1 cellular context compared by ENCODE assay signal in the genomic region with DNA sequence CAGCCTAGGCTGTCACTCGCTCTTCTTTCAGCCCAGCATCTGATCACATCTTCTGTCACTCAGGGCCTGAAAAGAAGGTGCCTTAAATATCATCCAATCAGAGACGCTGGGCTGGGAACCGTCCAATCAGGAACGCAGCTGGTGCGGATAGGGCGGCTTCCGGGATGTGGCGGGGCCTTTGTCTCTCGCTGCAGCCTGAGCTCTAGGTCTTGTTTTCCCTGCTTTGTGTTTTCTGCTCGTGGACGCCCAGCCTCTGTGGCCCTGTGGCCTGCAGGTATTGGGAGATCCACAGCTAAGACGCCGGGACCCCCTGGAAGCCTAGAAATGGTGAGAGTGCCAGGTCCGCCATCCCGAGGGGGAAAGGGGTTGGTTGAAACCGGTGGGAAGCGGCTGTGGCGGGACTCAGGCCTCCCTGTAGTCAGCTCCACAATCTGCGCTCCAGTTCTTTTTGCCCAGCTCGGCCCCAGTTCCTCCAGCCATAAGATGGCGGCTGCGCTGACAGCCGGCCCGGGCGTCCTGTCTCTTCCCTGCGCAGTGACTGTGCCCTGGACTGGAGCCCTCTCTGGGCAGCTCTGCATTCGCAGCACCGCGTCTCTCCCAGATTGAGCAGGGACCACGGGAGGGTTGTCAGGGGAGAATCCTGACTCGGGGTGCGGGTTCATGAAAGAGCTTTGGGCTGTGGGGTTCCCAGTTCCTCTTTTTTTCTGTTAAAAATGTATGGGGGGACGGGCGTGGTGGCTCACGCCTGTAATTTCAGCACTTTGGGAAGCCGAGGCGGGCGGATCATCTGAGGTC.
TF ChIP-seq lines count a peak whose summit lies in the region.

TSS of gene ZNF85 (plus strand) at position 175 of the 795 bp plus-strand sequence. CDS start at position 325, 150 bp downstream.

TF ChIP-seq in HEK293, 187 proteins besides CTCF, POLR2A, EP300 and RAD21 (continued from another document and continues in another):
- TF ChIP-seq TSHZ1 (tag by site-specific recombination; IDR thresholded peaks at IDR 0.05; ENCODE audit: borderline replicate concordance) (no peak), ZNF624 (tag by site-specific recombination; IDR thresholded peaks at IDR 0.05) (no peak), ZSCAN16 (tag by site-specific recombination; IDR thresholded peaks at IDR 0.05) (no peak), ZBTB17 (tag by site-specific recombination; IDR thresholded peaks at IDR 0.05) (peak; percentile 65; the same call in 1 of the 2 replicates), ZNF510 (tag by site-specific recombination; IDR thresholded peaks at IDR 0.05; ENCODE audit: insufficient replicate concordance) (no peak), ZNF571 (tag by site-specific recombination; IDR thresholded peaks at IDR 0.05) (no peak), EGR2 (tag by site-specific recombination; IDR thresholded peaks at IDR 0.05; ENCODE audit: low read depth) (no peak), ZNF175 (tag by site-specific recombination; IDR thresholded peaks at IDR 0.05) (no peak), SCRT1 (tag by site-specific recombination; IDR thresholded peaks at IDR 0.05; ENCODE audit: borderline replicate concordance) (no peak), ZNF660 (tag by site-specific recombination; IDR thresholded peaks at IDR 0.05) (no peak), ZNF654 (tag by site-specific recombination; IDR thresholded peaks at IDR 0.05; ENCODE audit: low read depth) (no peak), ZSCAN23 (tag by site-specific recombination; IDR thresholded peaks at IDR 0.05) (no peak), ZNF311 (tag by site-specific recombination; IDR thresholded peaks at IDR 0.05; ENCODE audit: borderline replicate concordance) (no peak), ZNF529 (tag by site-specific recombination; IDR thresholded peaks at IDR 0.05; ENCODE audit: insufficient replicate concordance) (no peak), ZNF548 (tag by site-specific recombination; IDR thresholded peaks at IDR 0.05) (no peak), ZNF366 (tag by site-specific recombination; conservative IDR thresholded peaks at IDR 0.05) (peak; percentile 31; the same call in 1 of the 2 replicates), ZNF704 (tag by site-specific recombination; IDR thresholded peaks at IDR 0.05) (no peak), SP2 (tag by site-specific recombination; IDR thresholded peaks at IDR 0.05) (peak; percentile 88), ZNF394 (tag by site-specific recombination; IDR thresholded peaks at IDR 0.05; ENCODE audit: borderline replicate concordance) (no peak), ZNF335 (tag by site-specific recombination; conservative IDR thresholded peaks at IDR 0.05) (peak; percentile 82), WT1 (tag by site-specific recombination; IDR thresholded peaks at IDR 0.05) (no peak), KLF7 (tag by site-specific recombination; IDR thresholded peaks at IDR 0.05; ENCODE audit: borderline replicate concordance) (no peak), ZNF830 (tag by site-specific recombination; IDR thresholded peaks at IDR 0.05; ENCODE audit: low read depth) (no peak), ZBTB48 (tag by site-specific recombination; IDR thresholded peaks at IDR 0.05) (peak; percentile 55; the same call in 1 of the 2 replicates), SP7 (tag by site-specific recombination; IDR thresholded peaks at IDR 0.05) (0 out of 2 replicates have a peak, but pooled peaks have one; percentile 39), AEBP2 (tag by site-specific recombination; IDR thresholded peaks at IDR 0.05; ENCODE audit: borderline replicate concordance) (no peak), ZNF114 (tag by site-specific recombination; IDR thresholded peaks at IDR 0.05) (no peak), ZNF585B (tag by site-specific recombination; IDR thresholded peaks at IDR 0.05) (no peak), KLF9 (tag by site-specific recombination; IDR thresholded peaks at IDR 0.05; ENCODE audit: low read depth) (no peak), ZBTB20 (tag by site-specific recombination; IDR thresholded peaks at IDR 0.05) (no peak; the same call in 1 of the 2 replicates), ZSCAN18 (tag by site-specific recombination; IDR thresholded peaks at IDR 0.05) (no peak), ZNF501 (tag by site-specific recombination; IDR thresholded peaks at IDR 0.05) (no peak), OSR2 (tag by site-specific recombination; IDR thresholded peaks at IDR 0.05) (no peak), ZBTB8A (tag by site-specific recombination; IDR thresholded peaks at IDR 0.05) (0 out of 2 replicates have a peak, but pooled peaks have one; percentile 27), ZNF341 (tag by site-specific recombination; IDR thresholded peaks at IDR 0.05; ENCODE audit: low read depth) (peak; percentile 34; the same call in 1 of the 2 replicates), ZNF274 (IDR thresholded peaks at IDR 0.05; ENCODE audit: low read length) (no peak), ZNF274 (tag by site-specific recombination; IDR thresholded peaks at IDR 0.05; ENCODE audit: borderline replicate concordance) (no peak)
- TF ChIP-seq, protein P1, sequence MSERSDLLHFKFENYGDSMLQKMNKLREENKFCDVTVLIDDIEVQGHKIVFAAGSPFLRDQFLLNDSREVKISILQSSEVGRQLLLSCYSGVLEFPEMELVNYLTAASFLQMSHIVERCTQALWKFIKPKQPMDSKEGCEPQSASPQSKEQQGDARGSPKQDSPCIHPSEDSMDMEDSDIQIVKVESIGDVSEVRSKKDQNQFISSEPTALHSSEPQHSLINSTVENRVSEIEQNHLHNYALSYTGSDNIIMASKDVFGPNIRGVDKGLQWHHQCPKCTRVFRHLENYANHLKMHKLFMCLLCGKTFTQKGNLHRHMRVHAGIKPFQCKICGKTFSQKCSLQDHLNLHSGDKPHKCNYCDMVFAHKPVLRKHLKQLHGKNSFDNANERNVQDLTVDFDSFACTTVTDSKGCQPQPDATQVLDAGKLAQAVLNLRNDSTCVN (tag by site-specific recombination; optimal IDR thresholded peaks at IDR 0.05) = peak; percentile 22
- TF ChIP-seq, protein P2, sequence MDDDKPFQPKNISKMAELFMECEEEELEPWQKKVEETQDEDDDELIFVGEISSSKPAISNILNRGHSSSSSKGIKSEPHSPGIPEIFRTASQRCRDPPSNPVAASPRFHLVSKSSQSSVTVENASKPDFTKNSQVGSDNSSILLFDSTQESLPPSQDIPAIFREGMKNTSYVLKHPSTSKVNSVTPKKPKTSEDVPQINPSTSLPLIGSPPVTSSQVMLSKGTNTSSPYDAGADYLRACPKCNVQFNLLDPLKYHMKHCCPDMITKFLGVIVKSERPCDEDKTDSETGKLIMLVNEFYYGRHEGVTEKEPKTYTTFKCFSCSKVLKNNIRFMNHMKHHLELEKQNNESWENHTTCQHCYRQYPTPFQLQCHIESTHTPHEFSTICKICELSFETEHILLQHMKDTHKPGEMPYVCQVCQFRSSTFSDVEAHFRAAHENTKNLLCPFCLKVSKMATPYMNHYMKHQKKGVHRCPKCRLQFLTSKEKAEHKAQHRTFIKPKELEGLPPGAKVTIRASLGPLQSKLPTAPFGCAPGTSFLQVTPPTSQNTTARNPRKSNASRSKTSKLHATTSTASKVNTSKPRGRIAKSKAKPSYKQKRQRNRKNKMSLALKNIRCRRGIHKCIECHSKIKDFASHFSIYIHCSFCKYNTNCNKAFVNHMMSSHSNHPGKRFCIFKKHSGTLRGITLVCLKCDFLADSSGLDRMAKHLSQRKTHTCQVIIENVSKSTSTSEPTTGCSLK (tag by site-specific recombination; IDR thresholded peaks at IDR 0.05) = no peak
- TF ChIP-seq, protein P3, sequence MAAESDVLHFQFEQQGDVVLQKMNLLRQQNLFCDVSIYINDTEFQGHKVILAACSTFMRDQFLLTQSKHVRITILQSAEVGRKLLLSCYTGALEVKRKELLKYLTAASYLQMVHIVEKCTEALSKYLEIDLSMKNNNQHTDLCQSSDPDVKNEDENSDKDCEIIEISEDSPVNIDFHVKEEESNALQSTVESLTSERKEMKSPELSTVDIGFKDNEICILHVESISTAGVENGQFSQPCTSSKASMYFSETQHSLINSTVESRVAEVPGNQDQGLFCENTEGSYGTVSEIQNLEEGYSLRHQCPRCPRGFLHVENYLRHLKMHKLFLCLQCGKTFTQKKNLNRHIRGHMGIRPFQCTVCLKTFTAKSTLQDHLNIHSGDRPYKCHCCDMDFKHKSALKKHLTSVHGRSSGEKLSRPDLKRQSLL (tag by site-specific recombination; IDR thresholded peaks at IDR 0.05) = peak; percentile 81; the same call in 1 of the 2 replicates
- TF ChIP-seq, protein P4, sequence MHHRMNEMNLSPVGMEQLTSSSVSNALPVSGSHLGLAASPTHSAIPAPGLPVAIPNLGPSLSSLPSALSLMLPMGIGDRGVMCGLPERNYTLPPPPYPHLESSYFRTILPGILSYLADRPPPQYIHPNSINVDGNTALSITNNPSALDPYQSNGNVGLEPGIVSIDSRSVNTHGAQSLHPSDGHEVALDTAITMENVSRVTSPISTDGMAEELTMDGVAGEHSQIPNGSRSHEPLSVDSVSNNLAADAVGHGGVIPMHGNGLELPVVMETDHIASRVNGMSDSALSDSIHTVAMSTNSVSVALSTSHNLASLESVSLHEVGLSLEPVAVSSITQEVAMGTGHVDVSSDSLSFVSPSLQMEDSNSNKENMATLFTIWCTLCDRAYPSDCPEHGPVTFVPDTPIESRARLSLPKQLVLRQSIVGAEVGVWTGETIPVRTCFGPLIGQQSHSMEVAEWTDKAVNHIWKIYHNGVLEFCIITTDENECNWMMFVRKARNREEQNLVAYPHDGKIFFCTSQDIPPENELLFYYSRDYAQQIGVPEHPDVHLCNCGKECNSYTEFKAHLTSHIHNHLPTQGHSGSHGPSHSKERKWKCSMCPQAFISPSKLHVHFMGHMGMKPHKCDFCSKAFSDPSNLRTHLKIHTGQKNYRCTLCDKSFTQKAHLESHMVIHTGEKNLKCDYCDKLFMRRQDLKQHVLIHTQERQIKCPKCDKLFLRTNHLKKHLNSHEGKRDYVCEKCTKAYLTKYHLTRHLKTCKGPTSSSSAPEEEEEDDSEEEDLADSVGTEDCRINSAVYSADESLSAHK (tag by site-specific recombination; IDR thresholded peaks at IDR 0.05) = no peak
- TF ChIP-seq, protein P5, sequence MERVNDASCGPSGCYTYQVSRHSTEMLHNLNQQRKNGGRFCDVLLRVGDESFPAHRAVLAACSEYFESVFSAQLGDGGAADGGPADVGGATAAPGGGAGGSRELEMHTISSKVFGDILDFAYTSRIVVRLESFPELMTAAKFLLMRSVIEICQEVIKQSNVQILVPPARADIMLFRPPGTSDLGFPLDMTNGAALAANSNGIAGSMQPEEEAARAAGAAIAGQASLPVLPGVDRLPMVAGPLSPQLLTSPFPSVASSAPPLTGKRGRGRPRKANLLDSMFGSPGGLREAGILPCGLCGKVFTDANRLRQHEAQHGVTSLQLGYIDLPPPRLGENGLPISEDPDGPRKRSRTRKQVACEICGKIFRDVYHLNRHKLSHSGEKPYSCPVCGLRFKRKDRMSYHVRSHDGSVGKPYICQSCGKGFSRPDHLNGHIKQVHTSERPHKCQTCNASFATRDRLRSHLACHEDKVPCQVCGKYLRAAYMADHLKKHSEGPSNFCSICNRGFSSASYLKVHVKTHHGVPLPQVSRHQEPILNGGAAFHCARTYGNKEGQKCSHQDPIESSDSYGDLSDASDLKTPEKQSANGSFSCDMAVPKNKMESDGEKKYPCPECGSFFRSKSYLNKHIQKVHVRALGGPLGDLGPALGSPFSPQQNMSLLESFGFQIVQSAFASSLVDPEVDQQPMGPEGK (tag by site-specific recombination; IDR thresholded peaks at IDR 0.05) = no peak
